Comparison of ENCODE assay signal across 8 cellular contexts in the genomic region with DNA sequence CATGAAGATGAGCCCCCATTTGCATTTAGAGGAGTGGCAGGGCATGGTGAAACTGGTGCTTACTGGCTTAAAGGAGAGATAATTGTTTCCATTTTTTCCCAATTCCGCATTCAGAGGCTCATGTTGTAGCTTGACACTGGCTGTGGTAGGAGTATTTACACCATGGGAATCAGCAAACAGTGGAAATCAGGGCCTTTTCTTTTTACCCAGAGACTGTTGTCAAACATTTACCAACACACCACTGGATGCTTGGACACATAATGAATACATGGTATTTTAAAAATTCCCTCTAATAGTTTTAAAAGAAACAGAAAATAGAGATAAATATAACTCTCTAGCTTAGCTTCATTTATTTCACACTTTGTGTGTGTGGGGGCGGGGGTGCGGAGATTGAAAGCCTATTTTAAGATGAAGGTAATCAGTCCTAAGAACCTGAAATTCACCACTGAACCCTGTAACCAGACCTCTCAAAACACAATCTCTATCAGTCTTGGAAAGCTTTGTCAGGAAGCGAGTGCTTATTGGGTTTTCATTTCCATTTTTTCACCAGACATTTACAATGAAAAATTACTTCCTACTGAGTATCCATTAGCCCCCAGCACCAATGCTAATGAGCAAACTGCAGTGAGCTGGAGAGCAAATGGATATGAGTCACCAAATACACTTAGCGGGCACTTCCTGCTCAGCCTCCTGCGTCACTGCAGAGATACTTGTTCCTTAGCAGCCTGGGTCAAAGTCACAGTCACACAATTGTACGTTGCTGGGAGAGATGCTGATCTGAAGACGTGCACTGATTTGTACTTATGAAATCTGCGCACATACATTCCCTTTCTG.
DNase-seq lines count a peak whose midpoint lies in the region; ATAC-seq, FAIRE-seq and TF ChIP-seq lines count a peak whose summit lies in the region.

No MANE protein-coding gene starts in this region.

- no peak for FAIRE-seq in GM12892 (lab: Jason Lieb, UNC)

- in situ Hi-C loops in brain microvascular endothelial cell (cut with HindIII; ENCODE audit: low pct_ligation_motif_present, low sequenced_read_pairs) (no loop called here), GM13976 (cut with MboI; ENCODE audit: low sequenced_read_pairs, unreplicated experiment) (no loop called here)

- no peaks in the 10 kb centered on the region for H3K27me3 ChIP-seq in brain microvascular endothelial cell (replicated peaks)

- H3K4me3 ChIP-seq in brain microvascular endothelial cell (ENCODE audit: low read depth, low read length), result no peak overlapping the region

- H3K27ac ChIP-seq in 22Rv1, result peak overlapping the region; percentile 36
- peak overlapping the region; percentile 99 for H3K27ac ChIP-seq in brain microvascular endothelial cell

- H3K36me3 ChIP-seq in brain microvascular endothelial cell (replicated peaks), result no peaks in the 10 kb centered on the region

- TF ChIP-seq POLR2A in GM12892 (IDR thresholded peaks at IDR 0.05; ENCODE audit: low read depth, low read length), result no peak

- TF ChIP-seq CTCF in 22Rv1 (IDR thresholded peaks at IDR 0.05), result no peak
- TF ChIP-seq CTCF in brain microvascular endothelial cell (IDR thresholded peaks at IDR 0.05; ENCODE audit: low read depth, low read length, missing control alignments), result no peak
- no peak for TF ChIP-seq CTCF in GM13976 (IDR thresholded peaks at IDR 0.05; ENCODE audit: borderline replicate concordance, control extremely low read depth, extremely low read depth, insufficient read depth, missing control alignments)

- DNase-seq in NCI-H2227 treated with DMSO at 0.1 percent for 48 hours (lab: John Stamatoyannopoulos, UW), result peak; percentile 31
- peak; percentile 98 for DNase-seq in brain microvascular endothelial cell
- peak; percentile 79 to 99 for DNase-seq in lung microvascular endothelial cell (ENCODE audit: low read depth in 2 of 2)
- DNase-seq in GM12892 (ENCODE audit: insufficient read length), result no peak
- DNase-seq in GM13976 (ENCODE audit: low spot score), result no peak

- ATAC-seq in GM18499 (IDR thresholded peaks at IDR 0.05; ENCODE audit: insufficient read depth, unreplicated experiment) (peak; percentile 92), HG03108 (IDR thresholded peaks at IDR 0.05; ENCODE audit: unreplicated experiment) (peak; percentile 66)

Comparison
In these comparisons a context has a peak if more than half of its experiments do, and no peak if none do; other contexts are left out.
1. DNase-seq: peak in NCI-H2227 treated with DMSO at 0.1 percent for 48 hours (single experiment), brain microvascular endothelial cell (single experiment) and lung microvascular endothelial cell (2 of 2); none in GM12892 (single experiment) and GM13976 (single experiment).